In genomic region chr17:17752822-17753448, GRCh38 we compare ENCODE assay signal across 8 cellular contexts.
DNase-seq lines count a peak whose midpoint lies in the region; ATAC-seq, FAIRE-seq and TF ChIP-seq lines count a peak whose summit lies in the region.

No MANE protein-coding gene starts in this region.

- peak overlapping the region; percentile 64 for H2BK5ac ChIP-seq in mesendoderm (ENCODE audit: low read length)

- H2BK15ac ChIP-seq in mesendoderm (replicated peaks; ENCODE audit: low read depth), result no peak overlapping the region

- H4K5ac ChIP-seq in mesendoderm (ENCODE audit: low read length), result peak overlapping the region; percentile 53

- H3K4me1 ChIP-seq in heart right ventricle (peaks cover 9 to 98% (median 56%) of the 10 kb centered on the region in 9 donors), mesendoderm (ENCODE audit: control insufficient read depth, low read depth, low read length) (peaks cover 14% of the 10 kb centered on the region), vagina (peaks cover 65% of the 10 kb centered on the region)

- H3K56ac ChIP-seq in mesendoderm (ENCODE audit: low read length), result peak overlapping the region; percentile 82

- no peak for TF ChIP-seq POLR2A in vagina (IDR thresholded peaks at IDR 0.05)

- no peak overlapping the region for H4K8ac ChIP-seq in mesendoderm (ENCODE audit: low read depth, low read length)

- H3K4me2 ChIP-seq in mesendoderm (ENCODE audit: low read length), result no peak overlapping the region

- DNase-seq in heart right ventricle (no peak), cardiac septum (ENCODE audit: low spot score) (no peak), bronchial epithelial cell (ENCODE audit: low read depth) (no peak), mesendoderm (peak; percentile 62), vagina (ENCODE audit: extremely low spot score in 2 of 2) (no peak), SK-N-DZ (ENCODE audit: low spot score) (no peak), NCI-H1694 treated with DMSO at 0.1 percent for 48 hours (lab: John Stamatoyannopoulos, UW) (no peak)
- DNase-seq in activated CD8-positive, alpha-beta memory T cell treated with anti-CD3 and anti-CD28 coated beads, Interleukin-2, amount 50 U/mL, for 48 hours, result no peak

- H3K9me3 ChIP-seq in heart right ventricle (no peaks in the 10 kb centered on the region), vagina (no peaks in the 10 kb centered on the region)

- no peaks in the 10 kb centered on the region for H3K79me1 ChIP-seq in mesendoderm (ENCODE audit: low read length)

- H3K27ac ChIP-seq in heart right ventricle, result peak overlapping the region; percentile 34 to 89 (median 82)
- no peak overlapping the region for H3K27ac ChIP-seq in mesendoderm (ENCODE audit: low read depth, low read length)
- peak overlapping the region; percentile 87 for H3K27ac ChIP-seq in vagina

- H3K27me3 ChIP-seq in heart right ventricle, result no peaks in the 10 kb centered on the region
- no peaks in the 10 kb centered on the region for H3K27me3 ChIP-seq in bronchial epithelial cell (ENCODE audit: control insufficient read depth, insufficient read depth, low read length)
- H3K27me3 ChIP-seq in mesendoderm (ENCODE audit: insufficient read depth, low read length, poor library complexity), result no peaks in the 10 kb centered on the region
- H3K27me3 ChIP-seq in vagina, result no peaks in the 10 kb centered on the region

- H3K4me3 ChIP-seq in heart right ventricle (peak overlapping the region in 9 of 10 donors; percentile 27 to 60 (median 50)), bronchial epithelial cell (ENCODE audit: low read depth, low read length) (peak overlapping the region; percentile 47), mesendoderm (ENCODE audit: low read length) (no peak overlapping the region), vagina (peak overlapping the region; percentile 47 to 63)

- H3K18ac ChIP-seq in mesendoderm (ENCODE audit: low read length), result no peak overlapping the region

- peak in 3 of 8 donors; percentile 0 to 3 (median 1) for ATAC-seq in heart right ventricle

- FAIRE-seq in bronchial epithelial cell (lab: Jason Lieb, UNC), result no peak

- TF ChIP-seq CTCF in heart right ventricle (IDR thresholded peaks at IDR 0.05) (no peak), bronchial epithelial cell (IDR thresholded peaks at IDR 0.05; ENCODE audit: insufficient read depth, low read length, severe bottlenecking) (no peak), vagina (IDR thresholded peaks at IDR 0.05) (no peak)

- WGBS in heart right ventricle, 2 donors, result 46 to 57% methylated on average over 11 of the region's 11 CpGs
- WGBS in mesendoderm (ENCODE audit: extremely low coverage, insufficient coverage, low lambda C conversion rate), result no CpG with 5 or more reads among the region's 11 CpGs

- no peaks in the 10 kb centered on the region for H3K79me2 ChIP-seq in mesendoderm (ENCODE audit: control insufficient read depth, insufficient read depth, low read length)

- no peak overlapping the region for H2BK120ac ChIP-seq in mesendoderm (ENCODE audit: low read depth, low read length)

- H3K36me3 ChIP-seq in heart right ventricle, result no peaks in the 10 kb centered on the region
- peaks cover 16% of the 10 kb centered on the region for H3K36me3 ChIP-seq in bronchial epithelial cell (ENCODE audit: control insufficient read depth, insufficient read depth, low read length)
- H3K36me3 ChIP-seq in mesendoderm (ENCODE audit: control insufficient read depth, insufficient read depth, low read length), result no peaks in the 10 kb centered on the region
- no peaks in the 10 kb centered on the region for H3K36me3 ChIP-seq in vagina

- peak overlapping the region; percentile 82 for H2AK5ac ChIP-seq in mesendoderm (ENCODE audit: low read length)

- H3K9ac ChIP-seq in mesendoderm (ENCODE audit: low read length), result peak overlapping the region; percentile 65

- peak overlapping the region; percentile 4 for H3K4ac ChIP-seq in mesendoderm (ENCODE audit: low read depth, low read length)

- H3K23ac ChIP-seq in mesendoderm (ENCODE audit: low read length), result no peak overlapping the region

- intact Hi-C loops in heart right ventricle (cut with DNase I) (loop anchor here in 1 of 10 donors (5.0 kb wide), 1 partner anchor 71 kb away; the partner anchor contains the start of gene RAI1), cardiac septum (cut with DNase I) (no loop called here), vagina (cut with DNase I) (no loop called here)
